In the genomic region with DNA sequence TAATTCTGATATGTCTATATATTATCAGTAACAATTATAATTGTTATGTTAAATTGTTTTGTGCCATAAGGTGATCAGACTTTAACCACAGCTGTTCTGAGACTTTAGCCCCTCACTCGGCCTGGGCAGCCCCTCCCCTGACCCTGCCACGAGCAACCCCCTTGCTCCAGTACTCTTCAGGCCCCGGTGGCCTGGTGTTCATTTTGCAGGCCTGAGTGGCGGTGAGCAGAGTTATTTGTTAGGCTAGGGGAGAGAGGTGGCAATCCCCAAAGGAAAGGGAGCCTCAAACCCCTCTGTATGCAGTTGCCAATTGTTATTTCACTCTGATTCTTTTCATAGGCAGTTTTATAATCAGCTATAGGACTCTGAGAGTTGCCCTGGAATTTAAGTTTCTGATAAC, we compare ENCODE assay signal across 31 cellular contexts. TPM values are rescaled to one million over a fixed set of nuclear protein-coding genes. Genes with fewer than 3 reads are reported as not detected.
"Had no signal": no experiment of that assay in that cellular context is flagged by ENCODE, and none has a peak within 500 bp of the region (broad histone marks: within the 10 kb centered on the region; RNA-seq: fewer than 3 reads in every experiment).

No MANE protein-coding gene starts in this region.

- DNase-seq: dermis blood vessel endothelial cell; effector memory CD4-positive, alpha-beta T cell; foreskin fibroblast; gastrocnemius medialis; head of caudate nucleus; mesenchymal stem cell; midbrain; naive thymus-derived CD8-positive, alpha-beta T cell; nephron progenitor cell; nucleus accumbens; posterior cingulate gyrus; retina; stimulated activated CD4-positive, alpha-beta T cell treated with anti-CD3 and anti-CD28 coated beads, Interleukin-12 subunit alpha, Interleukin-12 subunit beta, amount 100 ng/mL, for 4 hours; stimulated activated CD4-positive, alpha-beta T cell treated with anti-CD3 and anti-CD28 coated beads, Interleukin-1b, Interleukin-23, amount 100 ng/mL, for 48 hours; stimulated activated CD4-positive, alpha-beta T cell treated with anti-CD3 and anti-CD28 coated beads, Interleukin-4, amount 100 ng/mL, for 1 hour; stimulated activated CD8-positive, alpha-beta memory T cell treated with anti-CD3 and anti-CD28 coated beads, Interleukin-4, amount 100 ng/mL, for 48 hours; stimulated activated naive CD4-positive, alpha-beta T cell treated with Interleukin-2 at 50 U/mL for 16 hours; stomach; thyroid gland had no signal

- H3K9me3 ChIP-seq: gastrocnemius medialis, stomach, thyroid gland had no signal

- H3K27me3 Mint-ChIP-seq: naive thymus-derived CD8-positive, alpha-beta T cell; type B pancreatic cell had no signal

- H3K27me3 ChIP-seq: gastrocnemius medialis, stomach, thyroid gland had no signal

- H3K27ac ChIP-seq: coronary artery, gastrocnemius medialis, stomach, thyroid gland had no signal

- H3K27ac Mint-ChIP-seq: nephron progenitor cell, type B pancreatic cell had no signal

- H3K4me1 Mint-ChIP-seq: nephron progenitor cell had no signal

- ATAC-seq: gastrocnemius medialis; naive thymus-derived CD8-positive, alpha-beta T cell; sciatic nerve had no signal

- H3K4me1 ChIP-seq: gastrocnemius medialis, stomach, thyroid gland had no signal

- H3K36me3 Mint-ChIP-seq: type B pancreatic cell had no signal

- H3K4me3 Mint-ChIP-seq: naive thymus-derived CD8-positive, alpha-beta T cell; nephron progenitor cell; type B pancreatic cell had no signal

- H3K4me2 ChIP-seq: smooth muscle cell had no signal

- H3K36me3 ChIP-seq: gastrocnemius medialis, stomach, thyroid gland had no signal

- H3K4me3 ChIP-seq: coronary artery, gastrocnemius medialis, smooth muscle cell, stomach, thyroid gland had no signal

RNA-seq across cellular contexts. Expression of gene AKR1D1, which starts 51.5 kb away (rescaled TPM):
- total RNA-seq: dermis blood vessel endothelial cell; glomerular endothelial cell; lung microvascular endothelial cell; naive thymus-derived CD8-positive, alpha-beta T cell; osteocyte; pulmonary artery endothelial cell; sciatic nerve; smooth muscle cell; stomach; temporal lobe; thyroid gland; urinary bladder had no signal
- polyA plus RNA-seq: esophagus; keratinocyte; naive thymus-derived CD8-positive, alpha-beta T cell; smooth muscle cell; stomach; urinary bladder had no signal
